Comparison of ENCODE assay signal across 27 cellular contexts in genomic region chr6:38784506-38785235, GRCh38.
DNase-seq lines count a peak whose midpoint lies in the region; ATAC-seq and TF ChIP-seq lines count a peak whose summit lies in the region.
"Had no signal": no experiment of that assay in that cellular context is flagged by ENCODE, and none has a peak within 500 bp of the region (broad histone marks: within the 10 kb centered on the region; RNA-seq: fewer than 3 reads in every experiment).

No MANE protein-coding gene starts in this region.

- DNase-seq in NCI-H82 (lab: John Stamatoyannopoulos, UW) (peak; percentile 7), NCI-H82 treated with DMSO at 0.1 percent for 48 hours (lab: John Stamatoyannopoulos, UW; ENCODE audit: unreplicated experiment) (no peak), hepatic stellate cell (ENCODE audit: low spot score) (peak; percentile 17), mesenteric fat pad (ENCODE audit: low spot score) (no peak), substantia nigra (lab: John Stamatoyannopoulos, UW) (no peak), right lobe of liver (no peak), adrenal gland (no peak)
- DNase-seq: 8988T; activated CD4-positive, alpha-beta T cell treated with anti-CD3 and anti-CD28 coated beads for 1 hour; activated CD8-positive, alpha-beta T cell treated with anti-CD3 and anti-CD28 coated beads, Interleukin-2, amount 10 ng/mL, durations not matched to agents 7 days and 5 days; activated gamma-delta T cell; colonic mucosa; effector memory CD8-positive, alpha-beta T cell; gastrocnemius medialis; HCEC 1CT; hippocampal formation; left ventricle myocardium superior; natural killer cell; NCI-H146; pancreas; RPMI8226; stimulated activated CD4-positive, alpha-beta T cell treated with anti-CD3 and anti-CD28 coated beads, Interleukin-12 subunit alpha, Interleukin-12 subunit beta, amount 100 ng/mL, for 4 hours; stimulated activated CD4-positive, alpha-beta T cell treated with anti-CD3 and anti-CD28 coated beads, Interleukin-4, amount 100 ng/mL, for 4 hours; T-helper 17 cell had no signal

- H3K4me3 ChIP-seq in OCI-LY3 (ENCODE audit: low read length) (0 out of 2 replicates have a peak overlapping the region, but pooled peaks have one; percentile 44), right lobe of liver (no peak overlapping the region), adrenal gland (no peak overlapping the region)
- H3K4me3 ChIP-seq: colonic mucosa, gastrocnemius medialis, pancreas, right atrium auricular region, thyroid gland had no signal

- H3K79me2 ChIP-seq in OCI-LY3 (ENCODE audit: low read length): no peaks in the 10 kb centered on the region

- WGBS in right lobe of liver (ENCODE audit: insufficient coverage, low coverage, low lambda C conversion rate, missing lambda C conversion rate): 66% methylated on average over 2 of the region's 2 CpGs
- 66 to 73% (median 71%) methylated on average over 2 of the region's 2 CpGs for WGBS in adrenal gland, 4 donors

- TF ChIP-seq CTCF in OCI-LY3 (IDR thresholded peaks at IDR 0.05; ENCODE audit: low read depth, low read length) (no peak), right lobe of liver (IDR thresholded peaks at IDR 0.05) (no peak), adrenal gland (IDR thresholded peaks at IDR 0.05) (no peak)

- H3K9me3 ChIP-seq in OCI-LY3 (ENCODE audit: insufficient read depth, low read length) (no peaks in the 10 kb centered on the region), right lobe of liver (no peaks in the 10 kb centered on the region), adrenal gland (replicated peaks in 1 of 3) (no peaks in the 10 kb centered on the region)
- H3K9me3 ChIP-seq: colonic mucosa, gastrocnemius medialis, pancreas, right atrium auricular region, thyroid gland had no signal

- peaks cover 21% of the 10 kb centered on the region for H3K4me1 ChIP-seq in OCI-LY3 (ENCODE audit: low read length)
- H3K4me1 ChIP-seq in right lobe of liver: no peaks in the 10 kb centered on the region
- no peaks in the 10 kb centered on the region for H3K4me1 ChIP-seq in adrenal gland (replicated peaks in 1 of 2)
- H3K4me1 ChIP-seq: colonic mucosa, gastrocnemius medialis, pancreas, right atrium auricular region had no signal

- TF ChIP-seq POLR2A in right lobe of liver (IDR thresholded peaks at IDR 0.05) (no peak), adrenal gland (IDR thresholded peaks at IDR 0.05) (no peak)

- no peak overlapping the region for H3K9ac ChIP-seq in OCI-LY3 (ENCODE audit: low read length)

- intact Hi-C loops in right lobe of liver (cut with DNase I): no loop called here
- intact Hi-C loops in adrenal gland (cut with DNase I): no loop called here

- peak overlapping the region; percentile 60 for H3K4me2 ChIP-seq in OCI-LY3 (ENCODE audit: low read length)

- H3K36me3 ChIP-seq in OCI-LY3 (replicated peaks; ENCODE audit: low read depth, low read length): no peaks in the 10 kb centered on the region
- no peaks in the 10 kb centered on the region for H3K36me3 ChIP-seq in right lobe of liver
- no peaks in the 10 kb centered on the region for H3K36me3 ChIP-seq in adrenal gland (replicated peaks in 1 of 2)
- H3K36me3 ChIP-seq: colonic mucosa, gastrocnemius medialis, pancreas, right atrium auricular region, thyroid gland had no signal

- H3K27me3 ChIP-seq in OCI-LY3 (ENCODE audit: low read depth, low read length) (no peaks in the 10 kb centered on the region), right lobe of liver (no peaks in the 10 kb centered on the region), adrenal gland (peaks cover 7% of the 10 kb centered on the region)
- H3K27me3 ChIP-seq: colonic mucosa, gastrocnemius medialis, pancreas, right atrium auricular region, thyroid gland had no signal

- no peak overlapping the region for H2AFZ ChIP-seq in OCI-LY3 (ENCODE audit: low read depth, low read length)

- H3K27ac ChIP-seq in OCI-LY3 (ENCODE audit: low read length): no peak overlapping the region
- H3K27ac ChIP-seq in substantia nigra (ENCODE audit: low read depth, low read length, poor library complexity, severe bottlenecking): no peak overlapping the region
- H3K27ac ChIP-seq in right lobe of liver: no peak overlapping the region
- H3K27ac ChIP-seq in adrenal gland: no peak overlapping the region
- H3K27ac ChIP-seq: colonic mucosa, gastrocnemius medialis, pancreas, right atrium auricular region, thyroid gland had no signal

- no peaks in the 10 kb centered on the region for H4K20me1 ChIP-seq in OCI-LY3 (ENCODE audit: insufficient read depth, low read length)

- no peak for ATAC-seq in right lobe of liver
- ATAC-seq: activated CD8-positive, alpha-beta T cell treated with anti-CD3 and anti-CD28 coated beads, Interleukin-2, amount 10 ng/mL, durations not matched to agents 7 days and 5 days; effector memory CD8-positive, alpha-beta T cell; gastrocnemius medialis; left ventricle myocardium superior; natural killer cell; pancreas; T-helper 17 cell had no signal

Comparison
In these comparisons a context has a peak if more than half of its experiments do, and no peak if none do; other contexts are left out.
1. DNase-seq: peak in NCI-H82 (single experiment) and hepatic stellate cell (single experiment); none in NCI-H82 treated with DMSO at 0.1 percent for 48 hours (single experiment), mesenteric fat pad (single experiment), substantia nigra (0 of 49), right lobe of liver (0 of 3) and adrenal gland (0 of 7).